ENCODE assay signal across 10 cellular contexts in the genomic region with DNA sequence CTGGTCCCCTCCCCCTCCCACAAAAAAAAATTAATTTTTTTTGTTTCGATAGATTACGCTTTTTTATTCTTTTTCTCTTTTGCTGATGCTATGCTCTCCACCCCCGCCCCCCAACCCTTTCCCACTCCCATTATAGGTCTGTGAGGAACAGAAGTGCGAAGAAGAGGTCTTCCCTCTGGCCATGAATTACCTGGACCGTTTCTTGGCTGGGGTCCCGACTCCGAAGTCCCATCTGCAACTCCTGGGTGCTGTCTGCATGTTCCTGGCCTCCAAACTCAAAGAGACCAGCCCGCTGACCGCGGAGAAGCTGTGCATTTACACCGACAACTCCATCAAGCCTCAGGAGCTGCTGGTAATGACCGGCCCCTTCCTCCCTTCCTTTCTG. TPM values are rescaled to one million over a fixed set of nuclear protein-coding genes. Genes with fewer than 3 reads are reported as not detected.
DNase-seq lines count a peak whose midpoint lies in the region; ATAC-seq and TF ChIP-seq lines count a peak whose summit lies in the region.
"Had no signal": no experiment of that assay in that cellular context is flagged by ENCODE, and none has a peak within 500 bp of the region (broad histone marks: within the 10 kb centered on the region; RNA-seq: fewer than 3 reads in every experiment).

No MANE protein-coding gene starts in this region.

- intact Hi-C loops in adrenal gland (cut with DNase I), result loop anchor here (5.0 to 10.0 kb wide), 4 partner anchors 169 to 281 kb away; no protein-coding TSS in a partner anchor

- H3K27ac ChIP-seq in HUES48 (ENCODE audit: low read depth, low read length), result peak overlapping the region; percentile 32
- peak overlapping the region in 4 of 5 donors; percentile 83 to 95 (median 91) for H3K27ac ChIP-seq in adrenal gland

- H3K27me3 Mint-ChIP-seq in immature natural killer cell (ENCODE audit: low read depth in 3 of 3), result peaks cover 32 to 42% (median 34%) of the 10 kb centered on the region in 3 donors

- no peaks in the 10 kb centered on the region for H3K9me3 Mint-ChIP-seq in immature natural killer cell
- no peaks in the 10 kb centered on the region for H3K9me3 Mint-ChIP-seq in stimulated activated effector memory CD8-positive, alpha-beta T cell treated with anti-CD3 and anti-CD28 coated beads, Interleukin-12 subunit alpha, Interleukin-12 subunit beta, amount 100 ng/mL, for 72 hours

- DNase-seq in adrenal gland (peak in 5 of 7 donors; percentile 48 to 76 (median 50)), immature natural killer cell (no peak), ureter (ENCODE audit: low spot score) (no peak)
- no peak for DNase-seq in stimulated activated effector memory CD8-positive, alpha-beta T cell treated with anti-CD3 and anti-CD28 coated beads, Interleukin-12 subunit alpha, Interleukin-12 subunit beta, amount 100 ng/mL, for 72 hours (ENCODE audit: low spot score in 2 of 2)
- no peak for DNase-seq in effector CD8-positive, alpha-beta T cell (lab: John Stamatoyannopoulos, UW)
- no peak for DNase-seq in activated CD8-positive, alpha-beta memory T cell treated with anti-CD3 and anti-CD28 coated beads for 24 hours
- DNase-seq: activated gamma-delta T cell; stimulated activated CD4-positive, alpha-beta T cell treated with anti-CD3 and anti-CD28 coated beads, Interleukin-2, amount 100 ng/mL, for 24 hours had no signal

- H3K36me3 Mint-ChIP-seq in immature natural killer cell, result peaks cover 12 to 34% (median 13%) of the 10 kb centered on the region in 3 donors
- peaks cover 99% of the 10 kb centered on the region for H3K36me3 Mint-ChIP-seq in stimulated activated effector memory CD8-positive, alpha-beta T cell treated with anti-CD3 and anti-CD28 coated beads, Interleukin-12 subunit alpha, Interleukin-12 subunit beta, amount 100 ng/mL, for 72 hours

- H3K4me1 ChIP-seq in HUES48 (ENCODE audit: control insufficient read depth, insufficient read depth, low read length), result peaks cover 33% of the 10 kb centered on the region
- H3K4me1 ChIP-seq in adrenal gland (replicated peaks in 1 of 2), result peaks cover 57 to 67% of the 10 kb centered on the region in 2 donors

- peak overlapping the region; percentile 90 to 99 (median 94) for H3K4me3 Mint-ChIP-seq in immature natural killer cell
- peak overlapping the region; percentile 96 for H3K4me3 Mint-ChIP-seq in stimulated activated effector memory CD8-positive, alpha-beta T cell treated with anti-CD3 and anti-CD28 coated beads, Interleukin-12 subunit alpha, Interleukin-12 subunit beta, amount 100 ng/mL, for 72 hours

- no peaks in the 10 kb centered on the region for H3K9me3 ChIP-seq in HUES48 (ENCODE audit: control insufficient read depth, insufficient read depth, low read length)
- H3K9me3 ChIP-seq in adrenal gland (replicated peaks in 1 of 3), result no peaks in the 10 kb centered on the region

- H3K36me3 ChIP-seq in HUES48 (ENCODE audit: control insufficient read depth, insufficient read depth, low read length) (peaks cover 47% of the 10 kb centered on the region), adrenal gland (replicated peaks in 1 of 2) (peaks cover 0 to 37% of the 10 kb centered on the region in 2 donors)

- H3K27me3 ChIP-seq in HUES48 (ENCODE audit: control insufficient read depth, insufficient read depth, low read length) (peaks cover 42% of the 10 kb centered on the region), adrenal gland (no peaks in the 10 kb centered on the region)

- H3K27ac Mint-ChIP-seq in immature natural killer cell, result peak overlapping the region; percentile 71 to 100 (median 90)
- peak overlapping the region; percentile 98 for H3K27ac Mint-ChIP-seq in stimulated activated effector memory CD8-positive, alpha-beta T cell treated with anti-CD3 and anti-CD28 coated beads, Interleukin-12 subunit alpha, Interleukin-12 subunit beta, amount 100 ng/mL, for 72 hours

- no peak for TF ChIP-seq POLR2A in adrenal gland (IDR thresholded peaks at IDR 0.05)

- no peak for ATAC-seq in stimulated activated effector memory CD8-positive, alpha-beta T cell treated with anti-CD3 and anti-CD28 coated beads, Interleukin-12 subunit alpha, Interleukin-12 subunit beta, amount 100 ng/mL, for 72 hours
- ATAC-seq in HG02852 (IDR thresholded peaks at IDR 0.05; ENCODE audit: unreplicated experiment), result no peak

- no peak for TF ChIP-seq CTCF in adrenal gland (IDR thresholded peaks at IDR 0.05)

- H3K9ac ChIP-seq in HUES48 (ENCODE audit: low read depth, low read length), result peak overlapping the region; percentile 92

- H3K4me3 ChIP-seq in HUES48 (ENCODE audit: low read depth, low read length) (peak overlapping the region; percentile 70), adrenal gland (peak overlapping the region in 2 of 4 donors; percentile 85 to 96)

- peaks cover 60 to 72% of the 10 kb centered on the region in 2 donors for H3K4me1 Mint-ChIP-seq in immature natural killer cell
- H3K4me1 Mint-ChIP-seq in stimulated activated effector memory CD8-positive, alpha-beta T cell treated with anti-CD3 and anti-CD28 coated beads, Interleukin-12 subunit alpha, Interleukin-12 subunit beta, amount 100 ng/mL, for 72 hours, result peaks cover 58% of the 10 kb centered on the region

- WGBS in adrenal gland, 4 donors, result 20 to 35% (median 29%) methylated on average over 12 of the region's 12 CpGs

RNA-seq across cellular contexts. Expression of a gene that starts 2.3 kb away (rescaled TPM):
- total RNA-seq in adrenal gland, result 100 to 1,000 TPM; 213 to 428 (median 259) TPM
- polyA plus RNA-seq in adrenal gland, result 10 to 100 TPM; 28.4 to 53.9 (median 47.4) TPM
- 10 to 100 TPM; 47.5 to 83.3 (median 71.4) TPM for polyA plus RNA-seq in immature natural killer cell
- 108 TPM for total RNA-seq in ureter

RNA-seq across cellular contexts. Expression of a gene that starts 45.2 kb away (rescaled TPM):
- total RNA-seq in adrenal gland (10 to 100 TPM in 5 of 8 donors, 1 to 10 TPM in 3; 2.5 to 20.5 (median 11.9) TPM), ureter (14.3 TPM)
- polyA plus RNA-seq in adrenal gland (10 to 100 TPM in 1 of 3 donors, 1 to 10 TPM in 2; 2.5 to 28.2 (median 5.1) TPM), immature natural killer cell (1 to 10 TPM; 2.1 to 8.9 (median 4.3) TPM)

Comparison
In these comparisons a context has a peak if more than half of its experiments do, and no peak if none do; other contexts are left out.
1. DNase-seq: peak in adrenal gland (5 of 7); none in immature natural killer cell (0 of 3), stimulated activated effector memory CD8-positive, alpha-beta T cell treated with anti-CD3 and anti-CD28 coated beads, Interleukin-12 subunit alpha, Interleukin-12 subunit beta, amount 100 ng/mL, for 72 hours (0 of 2), ureter (single experiment), effector CD8-positive, alpha-beta T cell (single experiment) and activated CD8-positive, alpha-beta memory T cell treated with anti-CD3 and anti-CD28 coated beads for 24 hours (single experiment).